In the genomic region with DNA sequence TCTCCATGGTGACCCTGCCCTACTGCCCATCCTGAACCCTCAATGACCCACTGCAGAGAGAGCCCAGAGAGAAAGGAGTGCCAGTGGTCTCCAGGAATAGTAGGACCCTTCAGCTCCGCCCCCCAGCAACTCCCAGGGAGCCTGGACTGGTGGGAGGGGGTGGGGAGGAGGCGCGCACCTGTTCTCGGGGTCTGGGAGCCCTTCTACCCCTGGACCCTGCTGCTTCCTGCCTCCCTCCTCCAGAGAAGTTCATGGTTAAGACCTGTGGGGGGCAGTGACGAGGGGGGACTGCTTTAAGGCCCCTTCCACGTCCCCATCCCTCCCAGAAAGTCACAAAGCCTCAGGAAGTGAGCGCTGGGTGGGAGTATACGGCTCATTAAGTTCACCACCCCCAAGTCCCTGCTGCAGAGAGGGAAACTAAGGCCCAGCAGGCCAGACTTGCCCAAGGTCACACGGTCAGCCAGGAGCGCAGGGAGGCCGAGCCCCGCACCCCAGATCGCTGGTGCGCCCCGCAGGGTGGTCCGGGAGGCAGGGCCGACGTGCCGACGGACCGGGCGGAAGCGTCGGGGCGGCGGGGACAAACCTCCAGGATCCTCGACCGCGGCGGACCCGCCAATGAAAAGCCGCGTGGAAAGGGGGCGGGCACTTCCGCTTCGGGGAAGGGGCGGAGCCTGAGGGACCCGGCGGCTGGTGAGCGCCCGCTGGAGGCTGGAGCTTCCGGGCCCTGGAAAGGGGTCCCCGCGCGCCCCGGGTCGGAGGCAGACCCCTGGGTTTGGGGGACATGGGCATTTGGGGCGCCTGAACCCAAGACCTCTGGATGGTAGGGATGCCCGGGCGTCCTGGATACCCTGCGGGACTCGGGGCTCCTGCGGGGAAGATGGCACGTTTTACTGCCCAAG, we compare ENCODE assay signal across 8 cellular contexts. TPM values are rescaled to one million over a fixed set of nuclear protein-coding genes. Genes with fewer than 3 reads are reported as not detected.
DNase-seq lines count a peak whose midpoint lies in the region; ATAC-seq and TF ChIP-seq lines count a peak whose summit lies in the region.

A gene with protein sequence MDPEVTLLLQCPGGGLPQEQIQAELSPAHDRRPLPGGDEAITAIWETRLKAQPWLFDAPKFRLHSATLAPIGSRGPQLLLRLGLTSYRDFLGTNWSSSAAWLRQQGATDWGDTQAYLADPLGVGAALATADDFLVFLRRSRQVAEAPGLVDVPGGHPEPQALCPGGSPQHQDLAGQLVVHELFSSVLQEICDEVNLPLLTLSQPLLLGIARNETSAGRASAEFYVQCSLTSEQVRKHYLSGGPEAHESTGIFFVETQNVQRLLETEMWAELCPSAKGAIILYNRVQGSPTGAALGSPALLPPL (plus strand): TSS at position 667 of the 899 bp plus-strand sequence. CDS start 379 bp downstream, outside the sequence.
A gene with protein sequence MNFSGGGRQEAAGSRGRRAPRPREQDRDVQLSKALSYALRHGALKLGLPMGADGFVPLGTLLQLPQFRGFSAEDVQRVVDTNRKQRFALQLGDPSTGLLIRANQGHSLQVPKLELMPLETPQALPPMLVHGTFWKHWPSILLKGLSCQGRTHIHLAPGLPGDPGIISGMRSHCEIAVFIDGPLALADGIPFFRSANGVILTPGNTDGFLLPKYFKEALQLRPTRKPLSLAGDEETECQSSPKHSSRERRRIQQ (minus strand): TSS at position 579 of the 899 bp plus-strand sequence. CDS start 326 bp downstream, at position 253.

- peaks cover 35% of the 10 kb centered on the region for H3K4me1 Mint-ChIP-seq in activated CD8-positive, alpha-beta memory T cell treated with anti-CD3 and anti-CD28 coated beads, Interleukin-2, amount 10 ng/mL, durations not matched to agents 7 days and 5 days
- peaks cover 12% of the 10 kb centered on the region for H3K4me1 Mint-ChIP-seq in endodermal cell

- peak within 1 kb of the TSS; percentile 78 for H3K27ac ChIP-seq in HL-60 (replicated peaks)
- H3K27ac ChIP-seq in endodermal cell (ENCODE audit: low read depth, low read length) = peak within 1 kb of the TSS; percentile 76
- peak within 1 kb of the TSS; percentile 37 for H3K27ac ChIP-seq in mesodermal cell (ENCODE audit: low read depth, low read length, severe bottlenecking)

- H3K9me3 Mint-ChIP-seq in activated CD8-positive, alpha-beta memory T cell treated with anti-CD3 and anti-CD28 coated beads, Interleukin-2, amount 10 ng/mL, durations not matched to agents 7 days and 5 days (ENCODE audit: low read depth) = no peaks in the 10 kb centered on the region
- H3K9me3 Mint-ChIP-seq in endodermal cell = no peaks in the 10 kb centered on the region

- no peaks in the 10 kb centered on the region for H3K27me3 ChIP-seq in HL-60 (ENCODE audit: insufficient read depth, poor library complexity, severe bottlenecking)
- H3K27me3 ChIP-seq in endodermal cell (ENCODE audit: control insufficient read depth, insufficient read depth, low read length, poor library complexity, severe bottlenecking) = no peaks in the 10 kb centered on the region

- TF ChIP-seq CTCF in AG04449 (IDR thresholded peaks at IDR 0.05; ENCODE audit: insufficient read depth, low read length, missing control alignments) = peak; percentile 27
- peak; percentile 19 for TF ChIP-seq CTCF in HL-60 (IDR thresholded peaks at IDR 0.05; ENCODE audit: insufficient read depth, low read length)
- peak; percentile 38 for TF ChIP-seq CTCF in endodermal cell (conservative IDR thresholded peaks at IDR 0.05)

- CTCF ChIA-PET in AG04449 (lab: Yijun Ruan, JAX) = interaction anchor here (0.6 to 5.2 kb wide), 10 partner anchors 10 to 78 kb away, joined by 3 to 56 read pairs (median 4); a partner anchor contains a TSS
- CTCF ChIA-PET in activated CD8-positive, alpha-beta memory T cell treated with anti-CD3 and anti-CD28 coated beads, Interleukin-2, amount 10 ng/mL, durations not matched to agents 7 days and 5 days (lab: Charles Lee) = interaction anchor here (0.8 to 3.4 kb wide), 17 partner anchors 11 to 1440 kb away, joined by 3 to 36 read pairs (median 6); a partner anchor contains a TSS

- H3K27me3 Mint-ChIP-seq in activated CD8-positive, alpha-beta memory T cell treated with anti-CD3 and anti-CD28 coated beads, Interleukin-2, amount 10 ng/mL, durations not matched to agents 7 days and 5 days = no peaks in the 10 kb centered on the region
- peaks cover under 1% of the 10 kb centered on the region for H3K27me3 Mint-ChIP-seq in endodermal cell (ENCODE audit: insufficient read depth)

- peak within 1 kb of the TSS; percentile 87 for H3K4me3 Mint-ChIP-seq in activated CD8-positive, alpha-beta memory T cell treated with anti-CD3 and anti-CD28 coated beads, Interleukin-2, amount 10 ng/mL, durations not matched to agents 7 days and 5 days
- H3K4me3 Mint-ChIP-seq in endodermal cell = peak within 1 kb of the TSS; percentile 74

- H3K36me3 Mint-ChIP-seq in activated CD8-positive, alpha-beta memory T cell treated with anti-CD3 and anti-CD28 coated beads, Interleukin-2, amount 10 ng/mL, durations not matched to agents 7 days and 5 days = peaks cover 6% of the 10 kb centered on the region
- H3K36me3 Mint-ChIP-seq in endodermal cell (ENCODE audit: low read depth) = no peaks in the 10 kb centered on the region

- H3K27ac Mint-ChIP-seq in activated CD8-positive, alpha-beta memory T cell treated with anti-CD3 and anti-CD28 coated beads, Interleukin-2, amount 10 ng/mL, durations not matched to agents 7 days and 5 days = peak within 1 kb of the TSS; percentile 90
- H3K27ac Mint-ChIP-seq in endodermal cell = peak within 1 kb of the TSS; percentile 74

- peak; percentile 71 for ATAC-seq in activated CD8-positive, alpha-beta memory T cell treated with anti-CD3 and anti-CD28 coated beads, Interleukin-2, amount 10 ng/mL, durations not matched to agents 7 days and 5 days

- H3K4me1 ChIP-seq in endodermal cell (ENCODE audit: control insufficient read depth, insufficient read depth, low read length) = peaks cover 4% of the 10 kb centered on the region
- H3K4me1 ChIP-seq in mesodermal cell (ENCODE audit: control insufficient read depth, insufficient read depth, low read length, poor library complexity, severe bottlenecking) = peaks cover 11% of the 10 kb centered on the region

- H3K36me3 ChIP-seq in endodermal cell (ENCODE audit: control insufficient read depth, insufficient read depth, low read length) = peaks cover 5% of the 10 kb centered on the region
- H3K36me3 ChIP-seq in mesodermal cell (ENCODE audit: control insufficient read depth, insufficient read depth, low read length) = peaks cover 23% of the 10 kb centered on the region

- in situ Hi-C loops in GM18951 (cut with MboI; ENCODE audit: low sequenced_read_pairs, unreplicated experiment) = no loop called here

- peak within 1 kb of the TSS; percentile 57 for H3K9ac ChIP-seq in endodermal cell (ENCODE audit: extremely low read depth, low read length, poor library complexity, severe bottlenecking)

- H3K4me3 ChIP-seq in AG04449 (ENCODE audit: low read depth, low read length) (peak within 1 kb of the TSS; percentile 91), HL-60 (replicated peaks; ENCODE audit: insufficient read depth, low read length) (peak within 1 kb of the TSS; percentile 71), endodermal cell (ENCODE audit: low read length) (peak within 1 kb of the TSS; percentile 92), mesodermal cell (ENCODE audit: extremely low read depth, insufficient read depth, low read length, poor library complexity, severe bottlenecking) (peak within 1 kb of the TSS; percentile 60)

- H3K9me3 ChIP-seq in endodermal cell (ENCODE audit: control insufficient read depth, low read length) (no peaks in the 10 kb centered on the region), mesodermal cell (ENCODE audit: control insufficient read depth, low read length) (no peaks in the 10 kb centered on the region)

- POLR2A ChIA-PET in AG04449 (lab: Yijun Ruan, JAX) = interaction anchor here (0.9 to 2.5 kb wide), 7 partner anchors 11 to 44 kb away, joined by 3 to 20 read pairs (median 5); a partner anchor contains a TSS

- peak; percentile 84 for TF ChIP-seq POLR2A in GM18951 (IDR thresholded peaks at IDR 0.05; ENCODE audit: extremely low read depth, insufficient read depth, insufficient read length)

- WGBS in endodermal cell (ENCODE audit: insufficient coverage in 1 of 2, insufficient read length in 1 of 2), 2 experiments = 0% methylated on average over 27 to 53 of the region's 54 CpGs
- WGBS in mesodermal cell (ENCODE audit: insufficient coverage in 2 of 2), 2 experiments = 1% methylated on average over 46 to 47 of the region's 54 CpGs

- DNase-seq in AG04449 (ENCODE audit: low read depth, low spot score) (no peak), HL-60 (ENCODE audit: low read depth in 1 of 2, low spot score in 1 of 2) (peak; percentile 85 to 92), NOMO-1 treated with DMSO at 0.1 percent for 48 hours (lab: John Stamatoyannopoulos, UW; ENCODE audit: unreplicated experiment) (peak; percentile 80), endodermal cell (peak; percentile 97)
- DNase-seq in activated CD8-positive, alpha-beta memory T cell treated with anti-CD3 and anti-CD28 coated beads, Interleukin-2, amount 10 ng/mL, durations not matched to agents 7 days and 5 days = peak; percentile 96
- DNase-seq in stimulated activated CD8-positive, alpha-beta memory T cell treated with anti-CD3 and anti-CD28 coated beads, Interleukin-15, amount 100 ng/mL, for 24 hours (ENCODE audit: low read depth) = peak; percentile 93

RNA-seq across cellular contexts. Expression of the first gene that starts in this region (rescaled TPM):
- total RNA-seq in activated CD8-positive, alpha-beta memory T cell treated with anti-CD3 and anti-CD28 coated beads, Interleukin-2, amount 10 ng/mL, durations not matched to agents 7 days and 5 days = 10 to 100 TPM; 83.8 to 84.1 TPM
- 10 to 100 TPM; 54.4 to 55.9 TPM for total RNA-seq in endodermal cell
- polyA plus RNA-seq in endodermal cell (2013, experiment 1 of 2) = 25.3 TPM
- polyA plus RNA-seq in endodermal cell (2013, experiment 2 of 2) = 25.5 TPM
- 35.6 TPM for polyA plus RNA-seq in mesodermal cell (2013, experiment 1 of 2)
- polyA plus RNA-seq in mesodermal cell (2013, experiment 2 of 2) = 26.4 TPM

RNA-seq across cellular contexts. Expression of the second gene that starts in this region (rescaled TPM):
- 10 to 100 TPM; 33.4 to 37.1 TPM for total RNA-seq in activated CD8-positive, alpha-beta memory T cell treated with anti-CD3 and anti-CD28 coated beads, Interleukin-2, amount 10 ng/mL, durations not matched to agents 7 days and 5 days
- total RNA-seq in endodermal cell = 10 to 100 TPM; 45.6 to 60.4 TPM
- 62.9 TPM for polyA plus RNA-seq in endodermal cell (2013, experiment 1 of 2)
- polyA plus RNA-seq in endodermal cell (2013, experiment 2 of 2) = 57.2 TPM
- 55.6 TPM for polyA plus RNA-seq in mesodermal cell (2013, experiment 1 of 2)
- 42.1 TPM for polyA plus RNA-seq in mesodermal cell (2013, experiment 2 of 2)
